In the genomic region with DNA sequence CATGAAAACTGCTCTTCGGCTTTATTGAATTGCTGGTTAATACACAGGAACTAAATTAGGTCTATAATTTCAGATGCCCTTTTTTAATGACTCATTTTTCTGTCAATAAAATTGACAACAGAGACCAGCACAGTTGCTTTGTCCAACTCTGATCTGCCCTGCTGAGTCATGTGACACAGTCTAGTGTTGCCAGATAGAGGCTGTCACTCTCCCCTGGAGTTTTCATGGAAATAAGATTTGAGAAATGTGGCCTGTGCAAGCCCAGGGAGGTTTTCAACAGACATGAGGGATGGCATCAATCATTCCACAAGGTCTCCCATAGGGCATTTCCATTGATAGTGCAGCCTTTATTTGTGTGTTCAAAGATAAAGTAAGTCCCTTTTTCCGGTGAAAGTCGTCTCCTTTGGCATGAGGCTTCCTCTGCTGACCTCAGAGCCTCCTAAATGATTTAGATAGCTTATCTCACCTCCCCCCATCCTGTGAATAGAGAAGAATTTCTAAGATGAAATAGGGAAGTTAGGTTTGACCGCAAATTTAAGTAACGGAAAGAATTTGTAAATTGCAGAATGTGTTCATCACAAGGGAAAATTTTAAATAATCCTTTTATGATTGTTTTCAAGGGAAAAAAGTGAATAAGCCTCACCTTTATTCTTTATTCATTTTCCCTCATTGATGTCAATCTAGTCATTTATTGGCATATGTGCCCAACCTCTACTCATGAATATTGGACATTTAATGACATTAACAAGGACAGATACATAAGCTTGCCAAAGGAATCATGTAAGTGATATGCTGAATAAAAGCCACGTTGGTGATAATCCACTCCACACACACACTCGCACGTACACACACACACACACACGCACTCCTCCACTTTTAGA, we compare ENCODE assay signal across 10 cellular contexts.
A peak's percentile ranks its signal among the peaks of the same experiment; 100 is the strongest.
DNase-seq lines count a peak whose midpoint lies in the region; ATAC-seq and TF ChIP-seq lines count a peak whose summit lies in the region.
"Had no signal": no experiment of that assay in that cellular context is flagged by ENCODE, and none has a peak within 500 bp of the region (broad histone marks: within the 10 kb centered on the region; RNA-seq: fewer than 3 reads in every experiment).

No MANE protein-coding gene starts in this region.

- H3K36me3 ChIP-seq in OCI-LY3 (replicated peaks; ENCODE audit: low read depth, low read length) = no peaks in the 10 kb centered on the region

- H2AFZ ChIP-seq in OCI-LY3 (ENCODE audit: low read depth, low read length) = no peak overlapping the region

- H3K27ac ChIP-seq in OCI-LY3 (ENCODE audit: low read length) = no peak overlapping the region
- H3K27ac ChIP-seq: RWPE1 had no signal

- H3K4me3 ChIP-seq in OCI-LY3 (ENCODE audit: low read length) (no peak overlapping the region), fibroblast of villous mesenchyme (ENCODE audit: low read depth, low read length) (no peak overlapping the region)

- H3K27me3 Mint-ChIP-seq in activated naive CD4-positive, alpha-beta T cell treated with anti-CD3 and anti-CD28 coated beads, Interleukin-2, amount 50 U/mL, for 24 hours = peaks cover 2% of the 10 kb centered on the region

- H3K4me1 ChIP-seq in OCI-LY3 (ENCODE audit: low read length) = peaks cover 11% of the 10 kb centered on the region

- no peaks in the 10 kb centered on the region for H3K9me3 Mint-ChIP-seq in activated naive CD4-positive, alpha-beta T cell treated with anti-CD3 and anti-CD28 coated beads, Interleukin-2, amount 50 U/mL, for 24 hours

- H3K9me3 ChIP-seq in OCI-LY3 (ENCODE audit: insufficient read depth, low read length) = no peaks in the 10 kb centered on the region

- H3K9ac ChIP-seq in OCI-LY3 (ENCODE audit: low read length) = no peak overlapping the region

- DNase-seq in activated naive CD4-positive, alpha-beta T cell (lab: John Stamatoyannopoulos, UW) = no peak
- DNase-seq in fibroblast of villous mesenchyme (ENCODE audit: low read depth) (peak; percentile 78), DMS 273 treated with DMSO at 0.1 percent for 48 hours (lab: John Stamatoyannopoulos, UW) (no peak), NCI-H2081 treated with DMSO at 0.1 percent for 48 hours (lab: John Stamatoyannopoulos, UW) (no peak), NCI-H748 (lab: John Stamatoyannopoulos, UW; ENCODE audit: unreplicated experiment) (no peak)
- DNase-seq: dermis blood vessel endothelial cell had no signal

- no peak for ATAC-seq in HG03521 (IDR thresholded peaks at IDR 0.05; ENCODE audit: unreplicated experiment)

- H3K27ac Mint-ChIP-seq in activated naive CD4-positive, alpha-beta T cell treated with anti-CD3 and anti-CD28 coated beads, Interleukin-2, amount 50 U/mL, for 24 hours = peak overlapping the region; percentile 57

- no peaks in the 10 kb centered on the region for H4K20me1 ChIP-seq in OCI-LY3 (ENCODE audit: insufficient read depth, low read length)

- H3K79me2 ChIP-seq in OCI-LY3 (ENCODE audit: low read length) = no peaks in the 10 kb centered on the region

- H3K4me1 Mint-ChIP-seq in activated naive CD4-positive, alpha-beta T cell treated with anti-CD3 and anti-CD28 coated beads, Interleukin-2, amount 50 U/mL, for 24 hours = peaks cover 17% of the 10 kb centered on the region

- peak overlapping the region; percentile 26 for H3K4me2 ChIP-seq in OCI-LY3 (ENCODE audit: low read length)

- H3K36me3 Mint-ChIP-seq in activated naive CD4-positive, alpha-beta T cell treated with anti-CD3 and anti-CD28 coated beads, Interleukin-2, amount 50 U/mL, for 24 hours = no peaks in the 10 kb centered on the region

- no peaks in the 10 kb centered on the region for H3K27me3 ChIP-seq in OCI-LY3 (ENCODE audit: low read depth, low read length)

- no peak for TF ChIP-seq CTCF in OCI-LY3 (IDR thresholded peaks at IDR 0.05; ENCODE audit: low read depth, low read length)
- TF ChIP-seq CTCF in fibroblast of villous mesenchyme (IDR thresholded peaks at IDR 0.05; ENCODE audit: insufficient read depth, low read depth, low read length) = no peak

- H3K4me3 Mint-ChIP-seq in activated naive CD4-positive, alpha-beta T cell treated with anti-CD3 and anti-CD28 coated beads, Interleukin-2, amount 50 U/mL, for 24 hours = no peak overlapping the region
